ENCODE assay signal across 28 cellular contexts in the genomic region with DNA sequence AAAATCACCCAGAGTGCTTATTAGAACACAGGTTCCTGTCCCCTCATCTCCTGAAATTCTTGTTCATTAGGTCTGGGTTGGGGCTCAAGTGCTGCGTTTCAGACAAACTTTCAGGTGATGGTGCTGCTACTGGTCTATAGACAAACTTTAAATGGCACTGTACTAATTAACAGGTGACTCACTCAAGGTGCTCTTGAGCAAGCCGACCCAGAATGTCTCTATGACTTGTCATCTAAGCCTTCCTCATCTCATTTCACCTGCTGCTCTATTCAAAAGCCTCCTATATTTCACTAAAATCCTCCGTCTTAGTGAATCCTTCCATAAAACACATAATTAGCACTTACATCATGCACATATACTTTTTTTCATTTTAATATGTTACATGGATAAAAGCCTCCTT.
"Had no signal": no experiment of that assay in that cellular context is flagged by ENCODE, and none has a peak within 500 bp of the region (broad histone marks: within the 10 kb centered on the region; RNA-seq: fewer than 3 reads in every experiment).

No MANE protein-coding gene starts in this region.

- DNase-seq: activated CD4-positive, alpha-beta T cell treated with anti-CD3 and anti-CD28 coated beads for 48 hours; activated CD8-positive, alpha-beta T cell treated with anti-CD3 and anti-CD28 coated beads for 36 hours; activated T-cell treated with anti-CD3 and anti-CD28 coated beads, Interleukin-2, amount 50 U/mL, for 4 hours; cerebellar nuclear complex; colonic mucosa; effector memory CD4-positive, alpha-beta T cell; erythroblast; hippocampal formation; immature natural killer cell; kidney; midbrain; naive thymus-derived CD8-positive, alpha-beta T cell; nucleus accumbens; pancreas; psoas muscle; right cardiac atrium; stimulated activated CD4-positive, alpha-beta T cell treated with anti-CD3 and anti-CD28 coated beads, Interleukin-2, amount 100 ng/mL, for 48 hours; stimulated activated naive CD8-positive, alpha-beta T cell treated with anti-CD3 and anti-CD28 coated beads, Interleukin-15, Interleukin-2, amounts not matched to agents 100 U/mL and 50 U/mL, for 24 hours; T-helper 1 cell; testis; uterus had no signal

- H3K27ac Mint-ChIP-seq: activated CD8-positive, alpha-beta T cell treated with anti-CD3 and anti-CD28 coated beads for 36 hours; activated naive CD4-positive, alpha-beta T cell treated with anti-CD3 and anti-CD28 coated beads, Interleukin-2, amount 50 U/mL, for 72 hours; activated T-helper 17 cell treated with anti-CD3 and anti-CD28 coated beads, Interleukin-2, amount 50 U/mL, for 72 hours; immature natural killer cell; memory B cell; naive thymus-derived CD8-positive, alpha-beta T cell; T-helper 2 cell treated with Interferon-gamma antibody and Interleukin-4, amounts not matched to agents 5 μg/mL and 100 μg/mL, for 36 hours; type B pancreatic cell had no signal

- H3K9me3 ChIP-seq: colonic mucosa, gastroesophageal sphincter, pancreas, psoas muscle, testis, uterus had no signal

- H3K27me3 Mint-ChIP-seq: type B pancreatic cell had no signal

- H3K4me1 ChIP-seq: colonic mucosa, gastroesophageal sphincter, pancreas, psoas muscle, testis, uterus had no signal

- H3K9me3 Mint-ChIP-seq: activated CD8-positive, alpha-beta T cell treated with anti-CD3 and anti-CD28 coated beads for 36 hours; activated naive CD4-positive, alpha-beta T cell treated with anti-CD3 and anti-CD28 coated beads, Interleukin-2, amount 50 U/mL, for 72 hours; activated T-cell treated with anti-CD3 and anti-CD28 coated beads, Interleukin-2, amount 50 U/mL, for 4 hours; activated T-helper 17 cell treated with anti-CD3 and anti-CD28 coated beads, Interleukin-2, amount 50 U/mL, for 72 hours; immature natural killer cell; memory B cell; naive thymus-derived CD8-positive, alpha-beta T cell; neural crest cell; T-helper 2 cell treated with Interferon-gamma antibody and Interleukin-4, amounts not matched to agents 5 μg/mL and 100 μg/mL, for 36 hours had no signal

- H3K36me3 Mint-ChIP-seq: activated naive CD4-positive, alpha-beta T cell treated with anti-CD3 and anti-CD28 coated beads, Interleukin-2, amount 50 U/mL, for 72 hours; immature natural killer cell; memory B cell; naive thymus-derived CD8-positive, alpha-beta T cell; type B pancreatic cell had no signal

- H3K36me3 ChIP-seq: colonic mucosa, gastroesophageal sphincter, pancreas, uterus had no signal

- H3K4me3 Mint-ChIP-seq: activated CD8-positive, alpha-beta T cell treated with anti-CD3 and anti-CD28 coated beads for 36 hours; activated T-cell treated with anti-CD3 and anti-CD28 coated beads, Interleukin-2, amount 50 U/mL, for 4 hours; activated T-helper 17 cell treated with anti-CD3 and anti-CD28 coated beads, Interleukin-2, amount 50 U/mL, for 72 hours; immature natural killer cell; memory B cell; neural crest cell; T-helper 2 cell treated with Interferon-gamma antibody and Interleukin-4, amounts not matched to agents 5 μg/mL and 100 μg/mL, for 36 hours; type B pancreatic cell had no signal

- H3K27me3 ChIP-seq: colonic mucosa, gastroesophageal sphincter, pancreas, testis, uterus had no signal

- ATAC-seq: activated CD8-positive, alpha-beta T cell treated with anti-CD3 and anti-CD28 coated beads for 36 hours; activated naive CD4-positive, alpha-beta T cell treated with anti-CD3 and anti-CD28 coated beads, Interleukin-2, amount 50 U/mL, for 72 hours; activated T-cell treated with anti-CD3 and anti-CD28 coated beads, Interleukin-2, amount 50 U/mL, for 4 hours; activated T-helper 17 cell treated with anti-CD3 and anti-CD28 coated beads, Interleukin-2, amount 50 U/mL, for 72 hours; gastroesophageal sphincter; naive thymus-derived CD8-positive, alpha-beta T cell; pancreas; psoas muscle; right cardiac atrium; stimulated activated naive CD8-positive, alpha-beta T cell treated with anti-CD3 and anti-CD28 coated beads, Interleukin-15, Interleukin-2, amounts not matched to agents 100 U/mL and 50 U/mL, for 24 hours had no signal

- H3K4me3 ChIP-seq: colonic mucosa, gastroesophageal sphincter, pancreas, psoas muscle, testis, uterus had no signal

- H3K27ac ChIP-seq: colonic mucosa, gastroesophageal sphincter, pancreas, psoas muscle, testis, uterus had no signal

- H3K4me1 Mint-ChIP-seq: activated T-helper 17 cell treated with anti-CD3 and anti-CD28 coated beads, Interleukin-2, amount 50 U/mL, for 72 hours; immature natural killer cell; memory B cell; naive thymus-derived CD8-positive, alpha-beta T cell; neural crest cell had no signal
